ENCODE assay signal across 8 cellular contexts in the genomic region with DNA sequence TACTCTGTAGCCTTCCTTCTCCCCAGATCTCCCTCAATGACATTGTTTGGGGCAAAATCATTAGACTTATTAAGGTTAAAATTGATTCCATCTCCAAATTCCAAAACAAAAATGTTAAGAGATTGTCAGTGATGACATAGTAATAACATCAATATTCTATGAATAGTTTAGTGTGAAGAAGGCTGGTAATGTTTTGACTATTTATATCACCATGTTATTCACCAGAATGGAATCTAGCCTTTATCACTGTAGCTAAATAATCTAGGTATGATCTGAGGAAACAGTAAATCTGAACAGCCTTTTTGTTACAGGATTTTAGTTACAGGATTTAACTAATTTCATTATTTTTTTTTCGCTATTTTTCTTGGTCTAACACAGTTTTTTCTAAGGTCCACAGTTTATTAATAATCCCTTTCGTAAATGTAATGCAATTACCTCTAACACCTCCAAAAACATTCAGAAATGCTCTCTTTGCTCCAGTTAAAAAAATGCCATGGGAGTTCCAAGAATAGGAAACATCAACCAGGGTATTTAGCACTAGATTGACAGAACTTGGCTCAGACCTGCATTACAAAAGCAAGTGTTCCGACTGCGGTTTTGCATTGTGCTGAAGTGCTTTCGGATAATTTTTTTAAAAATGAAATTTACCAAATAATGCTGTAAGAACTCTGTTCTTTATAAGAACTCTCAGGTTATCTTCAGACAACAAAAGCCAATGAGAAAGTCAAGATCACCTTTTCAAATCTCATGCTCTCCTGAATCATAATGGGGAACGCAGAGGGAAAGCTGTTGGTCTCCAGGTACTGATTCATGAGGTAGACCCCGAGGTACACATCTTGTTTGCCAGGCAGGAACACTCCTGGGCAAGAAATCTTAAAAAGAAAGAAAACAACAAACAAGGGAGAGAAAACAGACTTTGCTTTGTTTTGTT. TPM values are rescaled to one million over a fixed set of nuclear protein-coding genes. Genes with fewer than 3 reads are reported as not detected.
DNase-seq lines count a peak whose midpoint lies in the region; ATAC-seq lines count a peak whose summit lies in the region.

No MANE protein-coding gene starts in this region.

- no peaks in the 10 kb centered on the region for H3K36me3 ChIP-seq in muscle layer of duodenum (ENCODE audit: control insufficient read depth in 1 of 2, insufficient read depth in 2 of 2, low read length in 2 of 2)

- DNase-seq in M059J (ENCODE audit: low read depth) (peak; percentile 69), caudate nucleus (lab: John Stamatoyannopoulos, UW) (peak in 3 of 61 donors; percentile 20 to 31 (median 21)), ecto neural progenitor cell (ENCODE audit: low spot score) (no peak), KG1 (lab: John Stamatoyannopoulos, UW) (no peak), anterior cingulate cortex (lab: John Stamatoyannopoulos, UW) (no peak)

- peaks cover 14 to 25% of the 10 kb centered on the region in 2 donors for H3K4me1 ChIP-seq in muscle layer of duodenum (ENCODE audit: control insufficient read depth in 1 of 2, insufficient read depth in 2 of 2, low read length in 2 of 2)

- H3K4me3 ChIP-seq in muscle layer of duodenum (ENCODE audit: low read depth in 1 of 2, low read length in 2 of 2) = peak overlapping the region; percentile 49 to 82

- ATAC-seq in GM18868 (IDR thresholded peaks at IDR 0.05; ENCODE audit: unreplicated experiment) = peak; percentile 7
- no peak for ATAC-seq in HG02588 (IDR thresholded peaks at IDR 0.05; ENCODE audit: unreplicated experiment)

- no peaks in the 10 kb centered on the region for H3K27me3 ChIP-seq in muscle layer of duodenum (ENCODE audit: low read depth, low read length)

- H3K27ac ChIP-seq in caudate nucleus (ENCODE audit: low read depth, low read length) (peak overlapping the region; percentile 4), muscle layer of duodenum (ENCODE audit: low read length) (peak overlapping the region; percentile 74)

- no peaks in the 10 kb centered on the region for H3K9me3 ChIP-seq in muscle layer of duodenum (ENCODE audit: control insufficient read depth in 1 of 2, low read length in 2 of 2)

RNA-seq across cellular contexts. Expression of gene PLPP6, which starts 0.7 kb away (rescaled TPM):
- 6.7 and 9.1 TPM in 2 replicates for total RNA-seq in M059J (2014; rRNA removed; shearing (Covaris generic))

RNA-seq across cellular contexts. Expression of gene SPATA6L, which starts 4.8 kb away (rescaled TPM):
- total RNA-seq in M059J (2014; rRNA removed; shearing (Covaris generic)) = 0.69 TPM in 1 of 2 replicates, not detected in the other

RNA-seq across cellular contexts. Expression of gene CDC37L1, which starts 17.9 kb away (rescaled TPM):
- 16.0 and 21.9 TPM in 2 replicates for total RNA-seq in M059J (2014; rRNA removed; shearing (Covaris generic))
